Comparison of ENCODE assay signal across 8 cellular contexts in the genomic region with DNA sequence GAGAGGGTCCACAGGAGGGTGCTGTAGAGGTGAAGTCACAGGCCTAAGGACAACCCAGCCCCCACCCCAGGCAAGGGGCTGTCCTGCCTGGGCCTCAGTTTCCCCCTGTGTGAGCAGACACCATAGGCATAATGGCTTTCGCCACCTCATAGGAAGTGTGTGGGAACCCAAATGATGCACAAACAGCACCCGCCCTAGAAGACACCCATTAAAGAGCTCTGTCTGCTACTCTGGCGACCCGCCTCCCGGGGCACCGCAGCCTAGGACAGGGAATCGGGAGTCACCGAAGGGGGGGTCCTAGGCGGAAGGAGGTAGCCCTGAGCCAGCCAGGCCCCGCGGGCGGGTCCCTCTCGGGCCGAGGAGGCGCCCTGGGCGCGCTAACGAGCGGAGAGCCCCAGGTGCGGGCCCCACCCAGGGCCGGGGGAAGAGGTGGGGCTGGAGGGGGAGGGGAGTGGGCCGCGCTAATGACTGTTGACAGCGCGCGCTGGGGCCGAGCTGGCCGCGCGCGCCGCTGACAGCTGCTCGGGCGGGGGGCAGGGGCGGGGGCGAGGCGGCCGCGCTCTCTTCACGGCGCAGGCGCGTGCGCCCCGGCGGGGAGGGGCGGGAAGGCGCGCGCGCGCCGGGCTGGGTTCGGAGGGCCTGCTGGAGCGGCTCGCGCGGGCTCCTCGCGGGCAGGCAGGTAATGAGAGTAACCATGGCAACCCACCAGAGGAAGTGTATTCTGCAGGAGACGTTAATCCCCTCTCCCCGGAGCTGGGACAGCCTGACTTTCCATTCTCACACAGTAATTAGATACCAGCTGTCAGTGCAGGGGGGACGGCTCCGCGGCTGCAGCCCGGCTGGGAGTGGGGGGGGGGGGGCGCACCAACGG. TPM values are rescaled to one million over a fixed set of nuclear protein-coding genes. Genes with fewer than 3 reads are reported as not detected.
A peak's percentile ranks its signal among the peaks of the same experiment; 100 is the strongest.
DNase-seq lines count a peak whose midpoint lies in the region; ATAC-seq and TF ChIP-seq lines count a peak whose summit lies in the region.

No MANE protein-coding gene starts in this region.

- H3K27me3 Mint-ChIP-seq in activated CD8-positive, alpha-beta T cell treated with anti-CD3 and anti-CD28 coated beads for 36 hours = no peaks in the 10 kb centered on the region
- no peaks in the 10 kb centered on the region for H3K27me3 Mint-ChIP-seq in mesothelial cell of epicardium (ENCODE audit: low read depth)
- H3K27me3 Mint-ChIP-seq in stimulated activated memory B cell treated with anti-CD40 and anti-IgM and Interleukin-4, amounts not matched to agents 10 μg/mL and 1 μg/mL and 100 μg/mL, for 72 hours = no peaks in the 10 kb centered on the region

- H3K4me3 Mint-ChIP-seq in activated CD8-positive, alpha-beta T cell treated with anti-CD3 and anti-CD28 coated beads for 36 hours = peak overlapping the region; percentile 67
- H3K4me3 Mint-ChIP-seq in mesothelial cell of epicardium = peak overlapping the region; percentile 65
- H3K4me3 Mint-ChIP-seq in stimulated activated memory B cell treated with anti-CD40 and anti-IgM and Interleukin-4, amounts not matched to agents 10 μg/mL and 1 μg/mL and 100 μg/mL, for 72 hours = peak overlapping the region; percentile 83

- DNase-seq in NCI-H460 (ENCODE audit: extremely low read depth, low read depth) (peak; percentile 16), mesothelial cell of epicardium (ENCODE audit: low spot score in 2 of 2, unreplicated experiment in 2 of 2) (peak; percentile 77)
- peak; percentile 85 for DNase-seq in activated CD8-positive, alpha-beta T cell treated with anti-CD3 and anti-CD28 coated beads for 36 hours
- peak; percentile 76 for DNase-seq in effector CD4-positive, alpha-beta T cell

- H3K9me3 Mint-ChIP-seq in activated CD8-positive, alpha-beta T cell treated with anti-CD3 and anti-CD28 coated beads for 36 hours = no peaks in the 10 kb centered on the region
- no peaks in the 10 kb centered on the region for H3K9me3 Mint-ChIP-seq in mesothelial cell of epicardium
- no peaks in the 10 kb centered on the region for H3K9me3 Mint-ChIP-seq in stimulated activated memory B cell treated with anti-CD40 and anti-IgM and Interleukin-4, amounts not matched to agents 10 μg/mL and 1 μg/mL and 100 μg/mL, for 72 hours

- H3K4me1 Mint-ChIP-seq in activated CD8-positive, alpha-beta T cell treated with anti-CD3 and anti-CD28 coated beads for 36 hours (ENCODE audit: low read depth) = peaks cover 81% of the 10 kb centered on the region
- peaks cover 52% of the 10 kb centered on the region for H3K4me1 Mint-ChIP-seq in mesothelial cell of epicardium
- peaks cover 67% of the 10 kb centered on the region for H3K4me1 Mint-ChIP-seq in stimulated activated memory B cell treated with anti-CD40 and anti-IgM and Interleukin-4, amounts not matched to agents 10 μg/mL and 1 μg/mL and 100 μg/mL, for 72 hours

- CTCF ChIA-PET in activated CD8-positive, alpha-beta T cell treated with anti-CD3 and anti-CD28 coated beads for 36 hours (lab: Charles Lee) = interaction anchor here (1.1 to 7.6 kb wide), 5 partner anchors 13 to 118 kb away, joined by 3 to 88 read pairs (median 3); no protein-coding TSS in a partner anchor

- no peak for TF ChIP-seq CTCF in activated CD8-positive, alpha-beta T cell treated with anti-CD3 and anti-CD28 coated beads for 36 hours (IDR thresholded peaks at IDR 0.05)
- TF ChIP-seq CTCF in mesothelial cell of epicardium (IDR thresholded peaks at IDR 0.05; ENCODE audit: unreplicated experiment) = no peak

- ATAC-seq in HG03139 (IDR thresholded peaks at IDR 0.05; ENCODE audit: unreplicated experiment) (peak; percentile 38), GM21528 (IDR thresholded peaks at IDR 0.05; ENCODE audit: low FRiP score, unreplicated experiment) (no peak)
- peak; percentile 40 for ATAC-seq in activated CD8-positive, alpha-beta T cell treated with anti-CD3 and anti-CD28 coated beads for 36 hours
- ATAC-seq in stimulated activated memory B cell treated with anti-CD40 and anti-IgM and Interleukin-4, amounts not matched to agents 10 μg/mL and 1 μg/mL and 100 μg/mL, for 72 hours = peak; percentile 83

- H3K27ac Mint-ChIP-seq in activated CD8-positive, alpha-beta T cell treated with anti-CD3 and anti-CD28 coated beads for 36 hours = peak overlapping the region; percentile 90
- H3K27ac Mint-ChIP-seq in mesothelial cell of epicardium = peak overlapping the region; percentile 27
- H3K27ac Mint-ChIP-seq in stimulated activated memory B cell treated with anti-CD40 and anti-IgM and Interleukin-4, amounts not matched to agents 10 μg/mL and 1 μg/mL and 100 μg/mL, for 72 hours = peak overlapping the region; percentile 82

- peaks cover 5% of the 10 kb centered on the region for H3K36me3 Mint-ChIP-seq in activated CD8-positive, alpha-beta T cell treated with anti-CD3 and anti-CD28 coated beads for 36 hours (ENCODE audit: low read depth)
- H3K36me3 Mint-ChIP-seq in mesothelial cell of epicardium = no peaks in the 10 kb centered on the region
- no peaks in the 10 kb centered on the region for H3K36me3 Mint-ChIP-seq in stimulated activated memory B cell treated with anti-CD40 and anti-IgM and Interleukin-4, amounts not matched to agents 10 μg/mL and 1 μg/mL and 100 μg/mL, for 72 hours

- peak overlapping the region; percentile 55; the same call in 1 of the 2 replicates for H3K4me3 ChIP-seq in GM08714 (ENCODE audit: low read length)

- POLR2A ChIA-PET in activated CD8-positive, alpha-beta T cell treated with anti-CD3 and anti-CD28 coated beads for 36 hours (lab: Charles Lee) = interaction anchor here (0.8 to 7.3 kb wide), 6 partner anchors 9 to 51 kb away, joined by 3 to 90 read pairs (median 6); no protein-coding TSS in a partner anchor

- intact Hi-C loops in activated CD8-positive, alpha-beta T cell treated with anti-CD3 and anti-CD28 coated beads for 36 hours (cut with micrococcal nuclease) = no loop called here

RNA-seq across cellular contexts. Expression of a gene that starts 48.9 kb away (rescaled TPM):
- total RNA-seq in NCI-H460 (2014; rRNA removed; shearing (Covaris generic)) = 7.5 and 9.5 TPM in 2 replicates
- polyA plus RNA-seq in NCI-H460 (2014; cell fraction: nucleus; rRNA removed) = 13.5 and 17.2 TPM in 2 replicates
- total RNA-seq in activated CD8-positive, alpha-beta T cell treated with anti-CD3 and anti-CD28 coated beads for 36 hours = 10 to 100 TPM; 23.3 to 23.9 TPM
- 90.6 to 93.7 TPM (median 91.3 TPM) in 3 replicates for total RNA-seq in mesothelial cell of epicardium

Comparison
In these comparisons a context has a peak if more than half of its experiments do, and no peak if none do; other contexts are left out.
1. DNase-seq: peak in every context shown above with its lines; median percentile 85 in activated CD8-positive, alpha-beta T cell treated with anti-CD3 and anti-CD28 coated beads for 36 hours; 77 in mesothelial cell of epicardium; 76 in effector CD4-positive, alpha-beta T cell; 16 in NCI-H460.
2. H3K27ac Mint-ChIP-seq: peak in every context shown above with its lines; median percentile 90 in activated CD8-positive, alpha-beta T cell treated with anti-CD3 and anti-CD28 coated beads for 36 hours; 82 in stimulated activated memory B cell treated with anti-CD40 and anti-IgM and Interleukin-4, amounts not matched to agents 10 μg/mL and 1 μg/mL and 100 μg/mL, for 72 hours; 27 in mesothelial cell of epicardium.